ENCODE assay signal across 1 cellular context in the genomic region with DNA sequence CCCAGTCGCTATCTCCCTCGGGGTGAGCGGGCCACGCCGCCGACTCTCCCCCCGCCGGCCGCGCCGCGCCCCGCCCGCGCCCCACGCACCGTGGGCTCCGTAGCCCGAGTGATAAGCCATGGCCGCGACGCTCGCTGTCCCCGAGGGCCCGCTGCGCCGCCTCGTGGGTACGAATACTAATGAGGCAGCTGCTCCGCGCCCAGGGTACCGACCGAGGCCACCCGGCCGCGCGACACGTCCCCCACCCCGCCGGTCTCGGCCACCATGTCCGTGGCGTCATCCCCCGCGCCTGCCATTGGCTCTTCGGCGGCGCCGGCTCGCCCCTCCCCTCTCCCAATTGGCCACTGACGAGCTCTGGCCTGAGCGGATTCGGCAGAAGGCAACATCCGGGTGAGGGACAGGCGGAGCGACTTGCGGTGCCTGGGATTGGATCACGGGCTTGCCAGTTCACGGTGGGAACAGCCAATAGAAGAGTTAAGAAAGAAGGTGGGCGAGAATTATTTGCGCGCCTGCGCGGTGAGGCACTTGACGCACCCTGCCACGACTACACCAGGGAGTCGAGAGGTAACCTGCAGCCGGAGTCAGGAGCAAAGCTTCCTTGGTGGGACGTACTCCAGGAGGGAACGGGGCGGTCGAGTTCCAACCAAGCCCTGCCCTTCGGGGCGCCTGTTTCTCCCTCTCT.
TF ChIP-seq lines count a peak whose summit lies in the region.

A gene with protein sequence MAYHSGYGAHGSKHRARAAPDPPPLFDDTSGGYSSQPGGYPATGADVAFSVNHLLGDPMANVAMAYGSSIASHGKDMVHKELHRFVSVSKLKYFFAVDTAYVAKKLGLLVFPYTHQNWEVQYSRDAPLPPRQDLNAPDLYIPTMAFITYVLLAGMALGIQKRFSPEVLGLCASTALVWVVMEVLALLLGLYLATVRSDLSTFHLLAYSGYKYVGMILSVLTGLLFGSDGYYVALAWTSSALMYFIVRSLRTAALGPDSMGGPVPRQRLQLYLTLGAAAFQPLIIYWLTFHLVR (minus strand): TSS at position 278 of the 682 bp plus-strand sequence. CDS start 158 bp downstream, at position 120.

TF ChIP-seq in HepG2, 621 proteins besides CTCF, POLR2A, EP300 and RAD21 (continued from another document and continues in another):
- no peak for TF ChIP-seq BHLHE40 (IDR thresholded peaks at IDR 0.05; ENCODE audit: low read length)
- TF ChIP-seq, protein P1, sequence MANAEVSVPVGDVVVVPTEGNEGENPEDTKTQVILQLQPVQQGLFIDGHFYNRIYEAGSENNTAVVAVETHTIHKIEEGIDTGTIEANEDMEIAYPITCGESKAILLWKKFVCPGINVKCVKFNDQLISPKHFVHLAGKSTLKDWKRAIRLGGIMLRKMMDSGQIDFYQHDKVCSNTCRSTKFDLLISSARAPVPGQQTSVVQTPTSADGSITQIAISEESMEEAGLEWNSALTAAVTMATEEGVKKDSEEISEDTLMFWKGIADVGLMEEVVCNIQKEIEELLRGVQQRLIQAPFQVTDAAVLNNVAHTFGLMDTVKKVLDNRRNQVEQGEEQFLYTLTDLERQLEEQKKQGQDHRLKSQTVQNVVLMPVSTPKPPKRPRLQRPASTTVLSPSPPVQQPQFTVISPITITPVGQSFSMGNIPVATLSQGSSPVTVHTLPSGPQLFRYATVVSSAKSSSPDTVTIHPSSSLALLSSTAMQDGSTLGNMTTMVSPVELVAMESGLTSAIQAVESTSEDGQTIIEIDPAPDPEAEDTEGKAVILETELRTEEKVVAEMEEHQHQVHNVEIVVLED (CRISPR knock-in tag; IDR thresholded peaks at IDR 0.05; ENCODE audit: borderline replicate concordance): peak; percentile 63; the same call in 1 of the 2 replicates
- TF ChIP-seq, protein P2, sequence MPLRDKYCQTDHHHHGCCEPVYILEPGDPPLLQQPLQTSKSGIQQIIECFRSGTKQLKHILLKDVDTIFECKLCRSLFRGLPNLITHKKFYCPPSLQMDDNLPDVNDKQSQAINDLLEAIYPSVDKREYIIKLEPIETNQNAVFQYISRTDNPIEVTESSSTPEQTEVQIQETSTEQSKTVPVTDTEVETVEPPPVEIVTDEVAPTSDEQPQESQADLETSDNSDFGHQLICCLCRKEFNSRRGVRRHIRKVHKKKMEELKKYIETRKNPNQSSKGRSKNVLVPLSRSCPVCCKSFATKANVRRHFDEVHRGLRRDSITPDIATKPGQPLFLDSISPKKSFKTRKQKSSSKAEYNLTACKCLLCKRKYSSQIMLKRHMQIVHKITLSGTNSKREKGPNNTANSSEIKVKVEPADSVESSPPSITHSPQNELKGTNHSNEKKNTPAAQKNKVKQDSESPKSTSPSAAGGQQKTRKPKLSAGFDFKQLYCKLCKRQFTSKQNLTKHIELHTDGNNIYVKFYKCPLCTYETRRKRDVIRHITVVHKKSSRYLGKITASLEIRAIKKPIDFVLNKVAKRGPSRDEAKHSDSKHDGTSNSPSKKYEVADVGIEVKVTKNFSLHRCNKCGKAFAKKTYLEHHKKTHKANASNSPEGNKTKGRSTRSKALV (CRISPR knock-in tag; IDR thresholded peaks at IDR 0.05): 0 out of 2 replicates have a peak, but pooled peaks have one; percentile 32
- TF ChIP-seq SKI (IDR thresholded peaks at IDR 0.05; ENCODE audit: partially characterized antibody): peak; percentile 21
- no peak for TF ChIP-seq SP1 (IDR thresholded peaks at IDR 0.05)
- peak; percentile 79 for TF ChIP-seq SP1 (CRISPR knock-in tag; IDR thresholded peaks at IDR 0.05)
- no peak for TF ChIP-seq ATM (IDR thresholded peaks at IDR 0.05; ENCODE audit: borderline replicate concordance)
- no peak for TF ChIP-seq CAMTA2 (CRISPR knock-in tag; IDR thresholded peaks at IDR 0.05; ENCODE audit: borderline replicate concordance)
- TF ChIP-seq HNRNPUL1 (IDR thresholded peaks at IDR 0.05; ENCODE audit: low read depth, low read length): no peak
- TF ChIP-seq ZFP82 (CRISPR knock-in tag; IDR thresholded peaks at IDR 0.05; ENCODE audit: borderline replicate concordance): no peak
- TF ChIP-seq, protein P3, sequence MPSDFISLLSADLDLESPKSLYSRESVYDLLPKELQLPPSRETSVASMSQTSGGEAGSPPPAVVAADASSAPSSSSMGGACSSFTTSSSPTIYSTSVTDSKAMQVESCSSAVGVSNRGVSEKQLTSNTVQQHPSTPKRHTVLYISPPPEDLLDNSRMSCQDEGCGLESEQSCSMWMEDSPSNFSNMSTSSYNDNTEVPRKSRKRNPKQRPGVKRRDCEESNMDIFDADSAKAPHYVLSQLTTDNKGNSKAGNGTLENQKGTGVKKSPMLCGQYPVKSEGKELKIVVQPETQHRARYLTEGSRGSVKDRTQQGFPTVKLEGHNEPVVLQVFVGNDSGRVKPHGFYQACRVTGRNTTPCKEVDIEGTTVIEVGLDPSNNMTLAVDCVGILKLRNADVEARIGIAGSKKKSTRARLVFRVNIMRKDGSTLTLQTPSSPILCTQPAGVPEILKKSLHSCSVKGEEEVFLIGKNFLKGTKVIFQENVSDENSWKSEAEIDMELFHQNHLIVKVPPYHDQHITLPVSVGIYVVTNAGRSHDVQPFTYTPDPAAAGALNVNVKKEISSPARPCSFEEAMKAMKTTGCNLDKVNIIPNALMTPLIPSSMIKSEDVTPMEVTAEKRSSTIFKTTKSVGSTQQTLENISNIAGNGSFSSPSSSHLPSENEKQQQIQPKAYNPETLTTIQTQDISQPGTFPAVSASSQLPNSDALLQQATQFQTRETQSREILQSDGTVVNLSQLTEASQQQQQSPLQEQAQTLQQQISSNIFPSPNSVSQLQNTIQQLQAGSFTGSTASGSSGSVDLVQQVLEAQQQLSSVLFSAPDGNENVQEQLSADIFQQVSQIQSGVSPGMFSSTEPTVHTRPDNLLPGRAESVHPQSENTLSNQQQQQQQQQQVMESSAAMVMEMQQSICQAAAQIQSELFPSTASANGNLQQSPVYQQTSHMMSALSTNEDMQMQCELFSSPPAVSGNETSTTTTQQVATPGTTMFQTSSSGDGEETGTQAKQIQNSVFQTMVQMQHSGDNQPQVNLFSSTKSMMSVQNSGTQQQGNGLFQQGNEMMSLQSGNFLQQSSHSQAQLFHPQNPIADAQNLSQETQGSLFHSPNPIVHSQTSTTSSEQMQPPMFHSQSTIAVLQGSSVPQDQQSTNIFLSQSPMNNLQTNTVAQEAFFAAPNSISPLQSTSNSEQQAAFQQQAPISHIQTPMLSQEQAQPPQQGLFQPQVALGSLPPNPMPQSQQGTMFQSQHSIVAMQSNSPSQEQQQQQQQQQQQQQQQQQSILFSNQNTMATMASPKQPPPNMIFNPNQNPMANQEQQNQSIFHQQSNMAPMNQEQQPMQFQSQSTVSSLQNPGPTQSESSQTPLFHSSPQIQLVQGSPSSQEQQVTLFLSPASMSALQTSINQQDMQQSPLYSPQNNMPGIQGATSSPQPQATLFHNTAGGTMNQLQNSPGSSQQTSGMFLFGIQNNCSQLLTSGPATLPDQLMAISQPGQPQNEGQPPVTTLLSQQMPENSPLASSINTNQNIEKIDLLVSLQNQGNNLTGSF (CRISPR knock-in tag; IDR thresholded peaks at IDR 0.05): no peak
- TF ChIP-seq ZNF546 (CRISPR knock-in tag; conservative IDR thresholded peaks at IDR 0.05): peak; percentile 59; the same call in 1 of the 2 replicates
- TF ChIP-seq EEA1 (CRISPR knock-in tag; IDR thresholded peaks at IDR 0.05; ENCODE audit: borderline replicate concordance): no peak
- TF ChIP-seq ZSCAN30 (CRISPR knock-in tag; IDR thresholded peaks at IDR 0.05): no peak
- TF ChIP-seq NFATC3 (CRISPR knock-in tag; IDR thresholded peaks at IDR 0.05): no peak; the same call in 1 of the 2 replicates
- TF ChIP-seq PPARG (CRISPR knock-in tag; conservative IDR thresholded peaks at IDR 0.05): no peak
- TF ChIP-seq ELF1 (CRISPR knock-in tag; IDR thresholded peaks at IDR 0.05): peak; percentile 88
- TF ChIP-seq, protein P4, sequence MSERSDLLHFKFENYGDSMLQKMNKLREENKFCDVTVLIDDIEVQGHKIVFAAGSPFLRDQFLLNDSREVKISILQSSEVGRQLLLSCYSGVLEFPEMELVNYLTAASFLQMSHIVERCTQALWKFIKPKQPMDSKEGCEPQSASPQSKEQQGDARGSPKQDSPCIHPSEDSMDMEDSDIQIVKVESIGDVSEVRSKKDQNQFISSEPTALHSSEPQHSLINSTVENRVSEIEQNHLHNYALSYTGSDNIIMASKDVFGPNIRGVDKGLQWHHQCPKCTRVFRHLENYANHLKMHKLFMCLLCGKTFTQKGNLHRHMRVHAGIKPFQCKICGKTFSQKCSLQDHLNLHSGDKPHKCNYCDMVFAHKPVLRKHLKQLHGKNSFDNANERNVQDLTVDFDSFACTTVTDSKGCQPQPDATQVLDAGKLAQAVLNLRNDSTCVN (CRISPR knock-in tag; IDR thresholded peaks at IDR 0.05; ENCODE audit: borderline replicate concordance): peak; percentile 7; the same call in 1 of the 2 replicates
- no peak for TF ChIP-seq CHCHD3 (CRISPR knock-in tag; IDR thresholded peaks at IDR 0.05)
- TF ChIP-seq ZNF556 (CRISPR knock-in tag; IDR thresholded peaks at IDR 0.05; ENCODE audit: borderline replicate concordance): no peak
- TF ChIP-seq BRCA1 (CRISPR knock-in tag; IDR thresholded peaks at IDR 0.05): no peak
- TF ChIP-seq ZNF224 (CRISPR knock-in tag; IDR thresholded peaks at IDR 0.05): no peak
- TF ChIP-seq FLYWCH1 (CRISPR knock-in tag; IDR thresholded peaks at IDR 0.05): no peak
- TF ChIP-seq HNRNPL (IDR thresholded peaks at IDR 0.05; ENCODE audit: low read depth, low read length): peak; percentile 51; the same call in 1 of the 2 replicates
- TF ChIP-seq, protein P5, sequence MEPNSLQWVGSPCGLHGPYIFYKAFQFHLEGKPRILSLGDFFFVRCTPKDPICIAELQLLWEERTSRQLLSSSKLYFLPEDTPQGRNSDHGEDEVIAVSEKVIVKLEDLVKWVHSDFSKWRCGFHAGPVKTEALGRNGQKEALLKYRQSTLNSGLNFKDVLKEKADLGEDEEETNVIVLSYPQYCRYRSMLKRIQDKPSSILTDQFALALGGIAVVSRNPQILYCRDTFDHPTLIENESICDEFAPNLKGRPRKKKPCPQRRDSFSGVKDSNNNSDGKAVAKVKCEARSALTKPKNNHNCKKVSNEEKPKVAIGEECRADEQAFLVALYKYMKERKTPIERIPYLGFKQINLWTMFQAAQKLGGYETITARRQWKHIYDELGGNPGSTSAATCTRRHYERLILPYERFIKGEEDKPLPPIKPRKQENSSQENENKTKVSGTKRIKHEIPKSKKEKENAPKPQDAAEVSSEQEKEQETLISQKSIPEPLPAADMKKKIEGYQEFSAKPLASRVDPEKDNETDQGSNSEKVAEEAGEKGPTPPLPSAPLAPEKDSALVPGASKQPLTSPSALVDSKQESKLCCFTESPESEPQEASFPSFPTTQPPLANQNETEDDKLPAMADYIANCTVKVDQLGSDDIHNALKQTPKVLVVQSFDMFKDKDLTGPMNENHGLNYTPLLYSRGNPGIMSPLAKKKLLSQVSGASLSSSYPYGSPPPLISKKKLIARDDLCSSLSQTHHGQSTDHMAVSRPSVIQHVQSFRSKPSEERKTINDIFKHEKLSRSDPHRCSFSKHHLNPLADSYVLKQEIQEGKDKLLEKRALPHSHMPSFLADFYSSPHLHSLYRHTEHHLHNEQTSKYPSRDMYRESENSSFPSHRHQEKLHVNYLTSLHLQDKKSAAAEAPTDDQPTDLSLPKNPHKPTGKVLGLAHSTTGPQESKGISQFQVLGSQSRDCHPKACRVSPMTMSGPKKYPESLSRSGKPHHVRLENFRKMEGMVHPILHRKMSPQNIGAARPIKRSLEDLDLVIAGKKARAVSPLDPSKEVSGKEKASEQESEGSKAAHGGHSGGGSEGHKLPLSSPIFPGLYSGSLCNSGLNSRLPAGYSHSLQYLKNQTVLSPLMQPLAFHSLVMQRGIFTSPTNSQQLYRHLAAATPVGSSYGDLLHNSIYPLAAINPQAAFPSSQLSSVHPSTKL (CRISPR knock-in tag; IDR thresholded peaks at IDR 0.05): no peak
- 0 out of 2 replicates have a peak, but pooled peaks have one; percentile 66 for TF ChIP-seq ZNF773 (CRISPR knock-in tag; IDR thresholded peaks at IDR 0.05; ENCODE audit: borderline replicate concordance)
- TF ChIP-seq, protein P6, sequence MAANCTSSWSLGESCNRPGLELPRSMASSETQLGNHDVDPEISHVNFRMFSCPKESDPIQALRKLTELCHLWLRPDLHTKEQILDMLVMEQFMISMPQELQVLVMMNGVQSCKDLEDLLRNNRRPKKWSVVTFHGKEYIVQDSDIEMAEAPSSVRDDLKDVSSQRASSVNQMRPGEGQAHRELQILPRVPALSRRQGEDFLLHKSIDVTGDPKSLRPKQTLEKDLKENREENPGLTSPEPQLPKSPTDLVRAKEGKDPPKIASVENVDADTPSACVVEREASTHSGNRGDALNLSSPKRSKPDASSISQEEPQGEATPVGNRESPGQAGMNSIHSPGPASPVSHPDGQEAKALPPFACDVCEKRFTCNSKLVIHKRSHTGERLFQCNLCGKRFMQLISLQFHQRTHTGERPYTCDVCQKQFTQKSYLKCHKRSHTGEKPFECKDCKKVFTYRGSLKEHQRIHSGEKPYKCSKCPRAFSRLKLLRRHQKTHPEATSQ (CRISPR knock-in tag; IDR thresholded peaks at IDR 0.05; ENCODE audit: borderline replicate concordance): no peak
- no peak for TF ChIP-seq RBAK (CRISPR knock-in tag; IDR thresholded peaks at IDR 0.05)
- no peak; the same call in 1 of the 2 replicates for TF ChIP-seq ETV5 (CRISPR knock-in tag; IDR thresholded peaks at IDR 0.05; ENCODE audit: borderline replicate concordance)
- TF ChIP-seq, protein P7, sequence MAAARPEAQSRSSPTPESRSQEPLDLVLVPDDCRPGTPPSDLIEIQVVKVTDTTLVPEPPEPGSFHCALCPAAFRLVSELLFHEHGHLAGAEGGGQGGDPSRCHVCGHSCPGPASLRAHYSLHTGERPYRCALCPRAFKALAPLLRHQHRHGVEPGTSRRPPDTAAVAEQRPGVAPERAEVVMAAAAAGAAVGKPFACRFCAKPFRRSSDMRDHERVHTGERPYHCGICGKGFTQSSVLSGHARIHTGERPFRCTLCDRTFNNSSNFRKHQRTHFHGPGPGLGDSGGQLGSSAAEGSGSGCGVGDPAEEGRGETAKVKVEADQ (CRISPR knock-in tag; IDR thresholded peaks at IDR 0.05; ENCODE audit: borderline replicate concordance): no peak
- no peak for TF ChIP-seq ZSCAN31 (CRISPR knock-in tag; IDR thresholded peaks at IDR 0.05; ENCODE audit: low read depth)
- no peak for TF ChIP-seq KDM6A (CRISPR knock-in tag; IDR thresholded peaks at IDR 0.05; ENCODE audit: low read depth)
- TF ChIP-seq, protein P8, sequence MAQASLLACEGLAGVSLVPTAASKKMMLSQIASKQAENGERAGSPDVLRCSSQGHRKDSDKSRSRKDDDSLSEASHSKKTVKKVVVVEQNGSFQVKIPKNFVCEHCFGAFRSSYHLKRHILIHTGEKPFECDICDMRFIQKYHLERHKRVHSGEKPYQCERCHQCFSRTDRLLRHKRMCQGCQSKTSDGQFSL (CRISPR knock-in tag; IDR thresholded peaks at IDR 0.05): peak; percentile 89
- no peak for TF ChIP-seq CBFB (CRISPR knock-in tag; IDR thresholded peaks at IDR 0.05)
- no peak for TF ChIP-seq EZH2 (conservative IDR thresholded peaks at IDR 0.05; ENCODE audit: low read depth, low read length)
- TF ChIP-seq HIVEP1 (CRISPR knock-in tag; IDR thresholded peaks at IDR 0.05): peak; percentile 42
- peak; percentile 3; the same call in 1 of the 2 replicates for TF ChIP-seq CEBPB (IDR thresholded peaks at IDR 0.05; ENCODE audit: borderline replicate concordance, low read depth, low read length)
- TF ChIP-seq MIER2 (CRISPR knock-in tag; IDR thresholded peaks at IDR 0.05): no peak
- TF ChIP-seq, protein P9, sequence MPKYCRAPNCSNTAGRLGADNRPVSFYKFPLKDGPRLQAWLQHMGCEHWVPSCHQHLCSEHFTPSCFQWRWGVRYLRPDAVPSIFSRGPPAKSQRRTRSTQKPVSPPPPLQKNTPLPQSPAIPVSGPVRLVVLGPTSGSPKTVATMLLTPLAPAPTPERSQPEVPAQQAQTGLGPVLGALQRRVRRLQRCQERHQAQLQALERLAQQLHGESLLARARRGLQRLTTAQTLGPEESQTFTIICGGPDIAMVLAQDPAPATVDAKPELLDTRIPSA (CRISPR knock-in tag; IDR thresholded peaks at IDR 0.05; ENCODE audit: borderline replicate concordance): no peak
- TF ChIP-seq NFYB (CRISPR knock-in tag; IDR thresholded peaks at IDR 0.05): peak; percentile 99
